ENCODE assay signal across 28 cellular contexts in genomic region chr10:107809889-107810288, GRCh38.
"Had no signal": no experiment of that assay in that cellular context is flagged by ENCODE, and none has a peak within 500 bp of the region (broad histone marks: within the 10 kb centered on the region; RNA-seq: fewer than 3 reads in every experiment).

No MANE protein-coding gene starts in this region.

- H3K79me2 ChIP-seq: hepatocyte had no signal

- H3K9me3 ChIP-seq: esophagus muscularis mucosa, esophagus squamous epithelium, gastrocnemius medialis, gastroesophageal sphincter, heart left ventricle, heart right ventricle had no signal

- DNase-seq: cortex of kidney; dermis blood vessel endothelial cell; dorsolateral prefrontal cortex; effector CD4-positive, alpha-beta T cell; effector CD8-positive, alpha-beta T cell; effector memory CD4-positive, alpha-beta T cell; effector memory CD8-positive, alpha-beta T cell; endodermal cell; erythroblast; esophagus squamous epithelium; foreskin fibroblast; foreskin keratinocyte; foreskin melanocyte; gastrocnemius medialis; glutamatergic neuron; head of caudate nucleus; heart left ventricle; heart right ventricle; hippocampal formation had no signal

- H3K36me3 ChIP-seq: esophagus muscularis mucosa, esophagus squamous epithelium, gastrocnemius medialis, gastroesophageal sphincter, heart left ventricle, heart right ventricle had no signal

- H2AFZ ChIP-seq: hepatocyte had no signal

- ATAC-seq: effector memory CD8-positive, alpha-beta T cell; esophagus mucosa; foreskin keratinocyte; gastrocnemius medialis; gastroesophageal sphincter; heart left ventricle; heart right ventricle had no signal

- H3K4me3 ChIP-seq: coronary artery, dorsolateral prefrontal cortex, esophagus muscularis mucosa, esophagus squamous epithelium, gastrocnemius medialis, gastroesophageal sphincter, heart left ventricle, heart right ventricle, hepatocyte had no signal

- H3K27me3 ChIP-seq: esophagus squamous epithelium, foreskin keratinocyte, gastrocnemius medialis, gastroesophageal sphincter, hepatocyte had no signal

- H3K4me2 ChIP-seq: hepatocyte had no signal

- H3K27ac ChIP-seq: coronary artery, dorsolateral prefrontal cortex, epithelial cell of prostate, esophagus muscularis mucosa, esophagus squamous epithelium, foreskin keratinocyte, gastrocnemius medialis, gastroesophageal sphincter, heart left ventricle, heart right ventricle, hepatocyte had no signal

- H3K4me1 ChIP-seq: esophagus muscularis mucosa, esophagus squamous epithelium, foreskin keratinocyte, gastrocnemius medialis, gastroesophageal sphincter, heart left ventricle, heart right ventricle had no signal

- FAIRE-seq: endometrium, endothelial cell of umbilical vein, frontal cortex had no signal
